In genomic region chr1:162192323-162192678, GRCh38 we compare ENCODE assay signal across 23 cellular contexts.
DNase-seq lines count a peak whose midpoint lies in the region; ATAC-seq and TF ChIP-seq lines count a peak whose summit lies in the region.
"Had no signal": no experiment of that assay in that cellular context is flagged by ENCODE, and none has a peak within 500 bp of the region (broad histone marks: within the 10 kb centered on the region; RNA-seq: fewer than 3 reads in every experiment).

No MANE protein-coding gene starts in this region.

- H3K4me3 ChIP-seq in left ventricle myocardium inferior: no peak overlapping the region
- no peak overlapping the region for H3K4me3 ChIP-seq in mesendoderm (ENCODE audit: low read length)
- no peak overlapping the region for H3K4me3 ChIP-seq in tibial nerve
- H3K4me3 ChIP-seq: gastrocnemius medialis, HAP-1, skin epidermis, uterus had no signal

- no peak overlapping the region for H3K4ac ChIP-seq in mesendoderm (ENCODE audit: low read depth, low read length)

- no peak for TF ChIP-seq EP300 in tibial nerve (IDR thresholded peaks at IDR 0.05)

- H3K79me1 ChIP-seq in mesendoderm (ENCODE audit: low read length): peaks cover 7% of the 10 kb centered on the region

- no peak overlapping the region for H2BK15ac ChIP-seq in mesendoderm (replicated peaks; ENCODE audit: low read depth)

- H2AK5ac ChIP-seq in mesendoderm (ENCODE audit: low read length): peak overlapping the region; percentile 71

- TF ChIP-seq POLR2A in tibial nerve (IDR thresholded peaks at IDR 0.05): no peak

- H3K79me2 ChIP-seq in mesendoderm (ENCODE audit: control insufficient read depth, insufficient read depth, low read length): peaks cover 2% of the 10 kb centered on the region
- H3K79me2 ChIP-seq: parathyroid adenoma had no signal

- H3K4me2 ChIP-seq in mesendoderm (ENCODE audit: low read length): no peak overlapping the region

- no peak overlapping the region for H4K8ac ChIP-seq in mesendoderm (ENCODE audit: low read depth, low read length)

- ATAC-seq in left cardiac atrium (no peak), GM19397 (IDR thresholded peaks at IDR 0.05; ENCODE audit: unreplicated experiment) (no peak)
- ATAC-seq: activated CD4-positive, CD25-positive, alpha-beta regulatory T cell treated with anti-CD3 and anti-CD28 coated beads, Interleukin-2, amount 50 U/mL, for 24 hours; gastrocnemius medialis; stimulated activated naive B cell treated with anti-CD40 and anti-IgM and Interleukin-4, amounts not matched to agents 10 μg/mL and 1 μg/mL and 100 μg/mL, for 72 hours had no signal

- H3K36me3 ChIP-seq in left ventricle myocardium inferior (no peaks in the 10 kb centered on the region), mesendoderm (ENCODE audit: control insufficient read depth, insufficient read depth, low read length) (no peaks in the 10 kb centered on the region), tibial nerve (no peaks in the 10 kb centered on the region)
- H3K36me3 ChIP-seq: BE2C, gastrocnemius medialis, HAP-1, uterus had no signal

- no peak overlapping the region for H3K23ac ChIP-seq in mesendoderm (ENCODE audit: low read length)

- H3K27ac ChIP-seq in left ventricle myocardium inferior (replicated peaks): peak overlapping the region; percentile 51
- H3K27ac ChIP-seq in VCaP: peak overlapping the region; percentile 86
- H3K27ac ChIP-seq in mesendoderm (ENCODE audit: low read depth, low read length): no peak overlapping the region
- no peak overlapping the region for H3K27ac ChIP-seq in tibial nerve
- H3K27ac ChIP-seq: gastrocnemius medialis, HL-60, parathyroid adenoma, skin epidermis, uterus had no signal

- DNase-seq in left ventricle myocardium inferior: no peak
- no peak for DNase-seq in left cardiac atrium
- DNase-seq in mesendoderm: no peak
- DNase-seq in EL: no peak
- no peak for DNase-seq in tibial nerve (ENCODE audit: low spot score in 2 of 2)
- DNase-seq: activated CD4-positive, alpha-beta memory T cell treated with anti-CD3 and anti-CD28 coated beads for 36 hours; activated CD8-positive, alpha-beta memory T cell treated with anti-CD3 and anti-CD28 coated beads, Interleukin-2, amount 50 U/mL, for 4 hours; amniotic stem cell; BE2C; CD8-positive, alpha-beta memory T cell; gastrocnemius medialis; NCI-H2081 treated with DMSO at 0.1 percent for 48 hours; nephron progenitor cell; stimulated activated naive B cell treated with anti-CD40 and anti-IgM and Interleukin-4, amounts not matched to agents 10 μg/mL and 1 μg/mL and 100 μg/mL, for 72 hours; T-helper 1 cell; uterus had no signal

- H2BK120ac ChIP-seq in mesendoderm (ENCODE audit: low read depth, low read length): no peak overlapping the region

- no peak overlapping the region for H3K9ac ChIP-seq in mesendoderm (ENCODE audit: low read length)
- H3K9ac ChIP-seq: parathyroid adenoma had no signal

- peak overlapping the region; percentile 10 for H3K56ac ChIP-seq in mesendoderm (ENCODE audit: low read length)

- peaks cover 69% of the 10 kb centered on the region for H3K4me1 ChIP-seq in left ventricle myocardium inferior
- H3K4me1 ChIP-seq in mesendoderm (ENCODE audit: control insufficient read depth, low read depth, low read length): peaks cover 19% of the 10 kb centered on the region
- peaks cover 0 to 51% (median 2%) of the 10 kb centered on the region in 4 donors for H3K4me1 ChIP-seq in tibial nerve
- H3K4me1 ChIP-seq: HAP-1, parathyroid adenoma, uterus had no signal

- no peak for TF ChIP-seq CTCF in left ventricle myocardium inferior (IDR thresholded peaks at IDR 0.05; ENCODE audit: borderline replicate concordance)
- no peak for TF ChIP-seq CTCF in VCaP (conservative IDR thresholded peaks at IDR 0.05)
- no peak for TF ChIP-seq CTCF in tibial nerve (IDR thresholded peaks at IDR 0.05)

- peak overlapping the region; percentile 70 for H2BK5ac ChIP-seq in mesendoderm (ENCODE audit: low read length)

- peak overlapping the region; percentile 25 for H3K18ac ChIP-seq in mesendoderm (ENCODE audit: low read length)

- H3K9me3 ChIP-seq in left ventricle myocardium inferior (replicated peaks) (no peaks in the 10 kb centered on the region), tibial nerve (no peaks in the 10 kb centered on the region)
- H3K9me3 ChIP-seq: BE2C, gastrocnemius medialis, HAP-1, uterus had no signal

- intact Hi-C loops in left ventricle myocardium inferior (cut with micrococcal nuclease): no loop called here
- intact Hi-C loops in left cardiac atrium (cut with DNase I): no loop called here

- no peak overlapping the region for H4K5ac ChIP-seq in mesendoderm (ENCODE audit: low read length)

- no peaks in the 10 kb centered on the region for H3K27me3 ChIP-seq in left ventricle myocardium inferior (ENCODE audit: low read depth)
- H3K27me3 ChIP-seq in mesendoderm (ENCODE audit: insufficient read depth, low read length, poor library complexity): no peaks in the 10 kb centered on the region
- H3K27me3 ChIP-seq in tibial nerve: no peaks in the 10 kb centered on the region
- H3K27me3 ChIP-seq: BE2C, gastrocnemius medialis, uterus had no signal

Comparison
In these comparisons a context has a peak if more than half of its experiments do, and no peak if none do; other contexts are left out.
1. H3K27ac ChIP-seq: peak in left ventricle myocardium inferior (single experiment) and VCaP (single experiment); none in mesendoderm (single experiment) and tibial nerve (0 of 4).